Comparison of ENCODE assay signal across 12 cellular contexts in the genomic region with DNA sequence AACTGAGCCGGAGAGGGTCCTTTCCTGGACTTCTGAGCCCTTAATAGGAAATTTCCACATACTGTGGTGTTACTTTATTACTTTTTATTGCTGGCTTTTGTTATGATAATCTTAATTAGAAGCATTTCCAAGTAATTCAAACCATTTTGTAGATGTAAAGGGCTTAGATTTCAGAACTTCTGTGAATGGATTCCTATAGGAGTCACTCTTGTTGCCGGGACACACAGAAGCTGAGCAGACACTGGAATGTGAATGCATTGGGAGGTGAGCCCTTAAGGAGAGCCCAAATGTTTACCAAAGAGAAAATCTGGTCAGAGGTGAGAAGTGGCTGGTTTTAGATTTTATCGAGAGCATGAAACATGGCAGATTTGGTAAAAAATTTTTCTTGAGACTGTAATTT.
DNase-seq lines count a peak whose midpoint lies in the region; ATAC-seq, FAIRE-seq and TF ChIP-seq lines count a peak whose summit lies in the region.
"Had no signal": no experiment of that assay in that cellular context is flagged by ENCODE, and none has a peak within 500 bp of the region (broad histone marks: within the 10 kb centered on the region; RNA-seq: fewer than 3 reads in every experiment).

No MANE protein-coding gene starts in this region.

- TF ChIP-seq CTCF in heart left ventricle (IDR thresholded peaks at IDR 0.05) (no peak), endothelial cell of umbilical vein (IDR thresholded peaks at IDR 0.05; ENCODE audit: extremely low read depth in 1 of 2, insufficient read depth in 1 of 2, low read depth in 1 of 2, low read length in 2 of 2) (no peak), neural progenitor cell (IDR thresholded peaks at IDR 0.05) (no peak), vagina (IDR thresholded peaks at IDR 0.05) (no peak)

- peaks cover 7% of the 10 kb centered on the region for H3K9me3 Mint-ChIP-seq in neural progenitor cell
- H3K9me3 Mint-ChIP-seq: naive thymus-derived CD8-positive, alpha-beta T cell had no signal

- peaks cover 0 to 33% (median 6%) of the 10 kb centered on the region in 9 donors for H3K36me3 ChIP-seq in heart left ventricle
- H3K36me3 ChIP-seq in endothelial cell of umbilical vein (ENCODE audit: control insufficient read depth in 2 of 2, extremely low read depth in 1 of 2, insufficient read depth in 2 of 2, low read length in 2 of 2) = peaks cover 13 to 14% of the 10 kb centered on the region in 2 experiments
- H3K36me3 ChIP-seq in neural progenitor cell = no peaks in the 10 kb centered on the region
- no peaks in the 10 kb centered on the region for H3K36me3 ChIP-seq in vagina

- FAIRE-seq in endothelial cell of umbilical vein (lab: Jason Lieb, UNC) = no peak

- DNase-seq in heart left ventricle (no peak), left cardiac atrium (no peak), endothelial cell of umbilical vein (ENCODE audit: low read depth, low spot score) (no peak), neural progenitor cell (ENCODE audit: low spot score) (peak; percentile 43), vagina (ENCODE audit: extremely low spot score in 2 of 2) (no peak), NCI-H187 (lab: John Stamatoyannopoulos, UW) (no peak)
- no peak for DNase-seq in activated CD4-positive, alpha-beta T cell treated with anti-CD3 and anti-CD28 coated beads, Interleukin-2, amount 50 U/mL, for 4 hours
- DNase-seq: GOT3; hippocampal formation; naive thymus-derived CD8-positive, alpha-beta T cell; NCI-H2171 had no signal

- H3K27ac Mint-ChIP-seq in neural progenitor cell = peak overlapping the region; percentile 67

- BruUV-seq in endothelial cell of umbilical vein (replicated peaks; lab: Mats Ljungman, UMichigan) = no TSS peak

- H4K20me1 ChIP-seq in endothelial cell of umbilical vein (replicated peaks; ENCODE audit: control insufficient read depth, extremely low read depth, insufficient read depth, low read length) (peaks cover 7% of the 10 kb centered on the region), neural progenitor cell (ENCODE audit: low read depth) (peaks cover 14% of the 10 kb centered on the region)

- intact Hi-C loops in heart left ventricle (cut with DNase I) = loop anchor here in 4 of 10 donors (5.0 to 10.0 kb wide), 2 partner anchors 82 to 84 kb away; no protein-coding TSS in a partner anchor
- intact Hi-C loops in left cardiac atrium (cut with DNase I) = no loop called here
- intact Hi-C loops in endothelial cell of umbilical vein (cut with micrococcal nuclease) = no loop called here
- intact Hi-C loops in vagina (cut with DNase I) = loop anchor here (10.0 kb wide), 1 partner anchor 138 kb away; no protein-coding TSS in a partner anchor

- no peaks in the 10 kb centered on the region for H3K27me3 ChIP-seq in heart left ventricle
- H3K27me3 ChIP-seq in endothelial cell of umbilical vein (ENCODE audit: control insufficient read depth in 2 of 2, insufficient read depth in 2 of 2, low read length in 2 of 2) = no peaks in the 10 kb centered on the region
- H3K27me3 ChIP-seq in neural progenitor cell = no peaks in the 10 kb centered on the region
- H3K27me3 ChIP-seq in vagina = no peaks in the 10 kb centered on the region

- H3K9me3 ChIP-seq in heart left ventricle = no peaks in the 10 kb centered on the region
- H3K9me3 ChIP-seq in endothelial cell of umbilical vein (replicated peaks; ENCODE audit: control insufficient read depth, insufficient read depth, low read length) = no peaks in the 10 kb centered on the region
- no peaks in the 10 kb centered on the region for H3K9me3 ChIP-seq in neural progenitor cell (ENCODE audit: low read depth)
- no peaks in the 10 kb centered on the region for H3K9me3 ChIP-seq in vagina

- H2AFZ ChIP-seq in endothelial cell of umbilical vein (ENCODE audit: low read depth, low read length) (no peak overlapping the region), neural progenitor cell (replicated peaks) (no peak overlapping the region)

- H3K4me1 ChIP-seq in heart left ventricle (peaks cover 11 to 90% (median 70%) of the 10 kb centered on the region in 12 donors), endothelial cell of umbilical vein (ENCODE audit: control insufficient read depth, extremely low read depth, insufficient read depth, low read length) (peaks cover 55% of the 10 kb centered on the region), neural progenitor cell (peaks cover 11% of the 10 kb centered on the region), vagina (peaks cover 64% of the 10 kb centered on the region)

- peaks cover 83% of the 10 kb centered on the region for H3K79me2 ChIP-seq in endothelial cell of umbilical vein (ENCODE audit: control insufficient read depth, insufficient read depth, low read length)
- peaks cover 62% of the 10 kb centered on the region for H3K79me2 ChIP-seq in neural progenitor cell (ENCODE audit: low read depth)

- TF ChIP-seq POLR2A in heart left ventricle (IDR thresholded peaks at IDR 0.05) = no peak
- no peak for TF ChIP-seq POLR2A in endothelial cell of umbilical vein (IDR thresholded peaks at IDR 0.05; ENCODE audit: low read depth, low read length)
- no peak for TF ChIP-seq POLR2A in vagina (IDR thresholded peaks at IDR 0.05)

- H3K36me3 Mint-ChIP-seq in neural progenitor cell = peaks cover 53% of the 10 kb centered on the region

- H3K4me3 Mint-ChIP-seq in neural progenitor cell = peak overlapping the region; percentile 39
- H3K4me3 Mint-ChIP-seq: naive thymus-derived CD8-positive, alpha-beta T cell had no signal

- dilution Hi-C loops in endothelial cell of umbilical vein (cut with MboI; ENCODE audit: extremely low pct_ligation_motif_present, low sequenced_read_pairs) = no loop called here

- H3K27ac ChIP-seq in heart left ventricle (peak overlapping the region; percentile 20 to 92 (median 68)), endothelial cell of umbilical vein (ENCODE audit: insufficient read depth, low read depth, low read length) (peak overlapping the region; percentile 16), neural progenitor cell (no peak overlapping the region), vagina (peak overlapping the region; percentile 60)

- H3K4me3 ChIP-seq in heart left ventricle (no peak overlapping the region), endothelial cell of umbilical vein (replicated peaks in 1 of 3; ENCODE audit: insufficient read depth in 1 of 3, low read depth in 1 of 3, low read length in 3 of 3) (no peak overlapping the region), neural progenitor cell (no peak overlapping the region), vagina (no peak overlapping the region)

- peaks cover 5% of the 10 kb centered on the region for H3K27me3 Mint-ChIP-seq in neural progenitor cell (ENCODE audit: insufficient read depth, low read depth)
- H3K27me3 Mint-ChIP-seq: naive thymus-derived CD8-positive, alpha-beta T cell had no signal

- POLR2A ChIA-PET in endothelial cell of umbilical vein (lab: Charles Lee) = interaction anchor here (1.3 kb wide), 1 partner anchor 14 kb away, joined by 3 read pairs; no protein-coding TSS in a partner anchor

- no peak overlapping the region for H3K4me2 ChIP-seq in endothelial cell of umbilical vein (ENCODE audit: insufficient read depth, low read length)
- peak overlapping the region; percentile 3 for H3K4me2 ChIP-seq in neural progenitor cell

- no peak overlapping the region for H3K9ac ChIP-seq in endothelial cell of umbilical vein (replicated peaks; ENCODE audit: extremely low read depth, insufficient read depth, low read length)
- H3K9ac ChIP-seq in neural progenitor cell = no peak overlapping the region

- WGBS in heart left ventricle, 4 donors = 62 to 80% (median 69%) methylated on average over 3 of the region's 3 CpGs

- H3K4me1 Mint-ChIP-seq in neural progenitor cell = peaks cover 50% of the 10 kb centered on the region

- H3F3A ChIP-seq in neural progenitor cell (ENCODE audit: low read depth) = no peaks in the 10 kb centered on the region

- H3K9me1 ChIP-seq in endothelial cell of umbilical vein (replicated peaks; ENCODE audit: control insufficient read depth, extremely low read depth, insufficient read depth, low read length) = no peaks in the 10 kb centered on the region

- CTCF ChIA-PET in endothelial cell of umbilical vein (lab: Charles Lee) = no interaction called here

- ATAC-seq in heart left ventricle = no peak
- no peak for ATAC-seq in left cardiac atrium
- ATAC-seq in GM21381 (IDR thresholded peaks at IDR 0.05; ENCODE audit: unreplicated experiment) = no peak
- ATAC-seq: naive thymus-derived CD8-positive, alpha-beta T cell had no signal

TF ChIP-seq in endothelial cell of umbilical vein, 7 proteins besides CTCF, POLR2A, EP300 and RAD21:
- TF ChIP-seq EZH2 (IDR thresholded peaks at IDR 0.05; ENCODE audit: borderline replicate concordance, low read depth, low read length, severe bottlenecking) (no peak), FOS (IDR thresholded peaks at IDR 0.05; ENCODE audit: borderline replicate concordance, insufficient read depth, low read length) (no peak), POLR2AphosphoS5 (IDR thresholded peaks at IDR 0.05; ENCODE audit: insufficient read depth, low read depth, low read length) (no peak), MYC (IDR thresholded peaks at IDR 0.05; ENCODE audit: low read depth, low read length) (no peak), JUN (IDR thresholded peaks at IDR 0.05; ENCODE audit: borderline replicate concordance, insufficient read depth, insufficient read length, low read depth) (no peak), GATA2 (IDR thresholded peaks at IDR 0.05; ENCODE audit: insufficient read depth, insufficient read length, low read depth, low read length) (no peak)
- TF ChIP-seq, protein P1, sequence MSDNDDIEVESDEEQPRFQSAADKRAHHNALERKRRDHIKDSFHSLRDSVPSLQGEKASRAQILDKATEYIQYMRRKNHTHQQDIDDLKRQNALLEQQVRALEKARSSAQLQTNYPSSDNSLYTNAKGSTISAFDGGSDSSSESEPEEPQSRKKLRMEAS (IDR thresholded peaks at IDR 0.05; ENCODE audit: insufficient read depth, insufficient read length) = no peak
